Comparison of ENCODE assay signal across 17 cellular contexts in genomic region chr17:76934561-76935320, GRCh38.
"Had no signal": no experiment of that assay in that cellular context is flagged by ENCODE, and none has a peak within 500 bp of the region (broad histone marks: within the 10 kb centered on the region; RNA-seq: fewer than 3 reads in every experiment).

No MANE protein-coding gene starts in this region.

- H3K36me3 ChIP-seq: gastroesophageal sphincter, heart right ventricle, neural progenitor cell, right lobe of liver, spleen had no signal

- H3K36me3 Mint-ChIP-seq: activated naive CD8-positive, alpha-beta T cell treated with anti-CD3 and anti-CD28 coated beads for 36 hours; mesothelial cell of epicardium had no signal

- DNase-seq: activated B cell treated with CpG ODN at 0.5 μM for 24 hours; activated CD4-positive, alpha-beta T cell treated with anti-CD3 and anti-CD28 coated beads, Interleukin-2, amount 10 ng/mL, durations not matched to agents 24 days and 14 days; activated naive CD8-positive, alpha-beta T cell treated with anti-CD3 and anti-CD28 coated beads for 36 hours; anterior cingulate cortex; endodermal cell; heart right ventricle; left colon; right lobe of liver; spleen; testis had no signal

- H3K27ac ChIP-seq: gastroesophageal sphincter, heart right ventricle, neural progenitor cell, right lobe of liver, spleen, testis had no signal

- H3K27me3 ChIP-seq: neural progenitor cell, right lobe of liver, testis had no signal

- H3K4me3 ChIP-seq: gastroesophageal sphincter, heart right ventricle, lung, neural progenitor cell, right lobe of liver, spleen, testis had no signal

- H3K9me3 ChIP-seq: gastroesophageal sphincter, heart right ventricle, right lobe of liver, spleen, testis had no signal

- H2AFZ ChIP-seq: neural progenitor cell had no signal

- H3K4me1 Mint-ChIP-seq: activated B cell treated with CpG ODN at 0.5 μM for 24 hours had no signal

- H3K27ac Mint-ChIP-seq: activated B cell treated with CpG ODN at 0.5 μM for 24 hours; activated CD4-positive, alpha-beta T cell treated with anti-CD3 and anti-CD28 coated beads, Interleukin-2, amount 10 ng/mL, durations not matched to agents 24 days and 14 days; activated naive CD8-positive, alpha-beta T cell treated with anti-CD3 and anti-CD28 coated beads for 36 hours; endodermal cell; mesothelial cell of epicardium; neural progenitor cell; stimulated activated naive CD8-positive, alpha-beta T cell treated with anti-CD3 and anti-CD28 coated beads, Interleukin-15, Interleukin-2, amounts not matched to agents 100 ng/mL and 50 ng/mL, for 24 hours; T-helper 2 cell treated with Interferon-gamma antibody and Interleukin-4, amounts not matched to agents 5 μg/mL and 100 μg/mL, for 36 hours had no signal

- H3K4me1 ChIP-seq: gastroesophageal sphincter, heart right ventricle, right lobe of liver, spleen had no signal

- H3K4me2 ChIP-seq: neural progenitor cell had no signal

- ATAC-seq: gastroesophageal sphincter, heart right ventricle, left colon, right lobe of liver had no signal

- H3K9me3 Mint-ChIP-seq: activated B cell treated with CpG ODN at 0.5 μM for 24 hours; activated CD4-positive, alpha-beta T cell treated with anti-CD3 and anti-CD28 coated beads, Interleukin-2, amount 10 ng/mL, durations not matched to agents 24 days and 14 days; activated naive CD8-positive, alpha-beta T cell treated with anti-CD3 and anti-CD28 coated beads for 36 hours; endodermal cell; mesothelial cell of epicardium; neural progenitor cell; stimulated activated naive CD8-positive, alpha-beta T cell treated with anti-CD3 and anti-CD28 coated beads, Interleukin-15, Interleukin-2, amounts not matched to agents 100 ng/mL and 50 ng/mL, for 24 hours; T-helper 2 cell treated with Interferon-gamma antibody and Interleukin-4, amounts not matched to agents 5 μg/mL and 100 μg/mL, for 36 hours had no signal

- H3K27me3 Mint-ChIP-seq: activated naive CD8-positive, alpha-beta T cell treated with anti-CD3 and anti-CD28 coated beads for 36 hours; stimulated activated naive CD8-positive, alpha-beta T cell treated with anti-CD3 and anti-CD28 coated beads, Interleukin-15, Interleukin-2, amounts not matched to agents 100 ng/mL and 50 ng/mL, for 24 hours had no signal

- H3K4me3 Mint-ChIP-seq: activated B cell treated with CpG ODN at 0.5 μM for 24 hours; activated CD4-positive, alpha-beta T cell treated with anti-CD3 and anti-CD28 coated beads, Interleukin-2, amount 10 ng/mL, durations not matched to agents 24 days and 14 days; activated naive CD8-positive, alpha-beta T cell treated with anti-CD3 and anti-CD28 coated beads for 36 hours; endodermal cell; mesothelial cell of epicardium; neural progenitor cell; stimulated activated naive CD8-positive, alpha-beta T cell treated with anti-CD3 and anti-CD28 coated beads, Interleukin-15, Interleukin-2, amounts not matched to agents 100 ng/mL and 50 ng/mL, for 24 hours; T-helper 2 cell treated with Interferon-gamma antibody and Interleukin-4, amounts not matched to agents 5 μg/mL and 100 μg/mL, for 36 hours had no signal

- FAIRE-seq: bronchial epithelial cell had no signal
